Comparison of ENCODE assay signal across 32 cellular contexts in genomic region chr2:173751245-173751975, GRCh38.
"Had no signal": no experiment of that assay in that cellular context is flagged by ENCODE, and none has a peak within 500 bp of the region (broad histone marks: within the 10 kb centered on the region; RNA-seq: fewer than 3 reads in every experiment).

No MANE protein-coding gene starts in this region.

- H3K27ac ChIP-seq: colonic mucosa, esophagus squamous epithelium, heart right ventricle, psoas muscle, sigmoid colon, thoracic aorta, tibial nerve, upper lobe of left lung had no signal

- H3K4me1 ChIP-seq: colonic mucosa, psoas muscle, sigmoid colon had no signal

- H3K36me3 ChIP-seq: colonic mucosa, esophagus squamous epithelium, heart right ventricle, sigmoid colon, thoracic aorta, tibial nerve, upper lobe of left lung had no signal

- H3K9me3 ChIP-seq: colonic mucosa, esophagus squamous epithelium, heart right ventricle, mucosa of descending colon, psoas muscle, sigmoid colon, thoracic aorta, tibial nerve, upper lobe of left lung had no signal

- H3K9me3 Mint-ChIP-seq: dendritic cell treated with granulocyte-macrophage colony-stimulating factor and Interleukin-4, amounts not matched to agents 40 ng/mL and 50 ng/mL, for 4 days; memory B cell; mesothelial cell of epicardium; natural killer cell treated with Interleukin-12 subunit alpha and Interleukin-12 subunit beta and Interleukin-15 and Interleukin-18, amount 100 ng/mL, for 72 hours; neural crest cell; stimulated activated effector memory CD8-positive, alpha-beta T cell treated with anti-CD3 and anti-CD28 coated beads, Interleukin-12 subunit alpha, Interleukin-12 subunit beta, amount 100 ng/mL, for 72 hours had no signal

- ATAC-seq: left lobe of liver; mucosa of descending colon; stimulated activated naive CD8-positive, alpha-beta T cell treated with anti-CD3 and anti-CD28 coated beads, Interleukin-15, Interleukin-2, amounts not matched to agents 100 U/mL and 50 U/mL, for 24 hours had no signal

- FAIRE-seq: endometrium, kidney, urothelium cell line had no signal

- H3K27me3 ChIP-seq: colonic mucosa, sigmoid colon, upper lobe of left lung had no signal

- H3K4me1 Mint-ChIP-seq: memory B cell; naive B cell; stimulated activated effector memory CD8-positive, alpha-beta T cell treated with anti-CD3 and anti-CD28 coated beads, Interleukin-12 subunit alpha, Interleukin-12 subunit beta, amount 100 ng/mL, for 72 hours had no signal

- DNase-seq: colonic mucosa; effector memory CD4-positive, alpha-beta T cell; erythroblast; esophagus squamous epithelium; foreskin melanocyte; glutamatergic neuron; heart right ventricle; hippocampal formation; kidney; mucosa of descending colon; naive B cell; nucleus accumbens; psoas muscle; right cardiac atrium; sigmoid colon; stimulated activated CD4-positive, alpha-beta T cell treated with anti-CD3 and anti-CD28 coated beads, Interleukin-2, amount 100 ng/mL, for 24 hours; stimulated activated CD4-positive, alpha-beta T cell treated with anti-CD3 and anti-CD28 coated beads, Interleukin-4, amount 100 ng/mL, for 24 hours; stimulated activated naive CD8-positive, alpha-beta T cell treated with anti-CD3 and anti-CD28 coated beads, Interleukin-15, Interleukin-2, amounts not matched to agents 100 U/mL and 50 U/mL, for 24 hours; substantia nigra; upper lobe of left lung had no signal

- H3K36me3 Mint-ChIP-seq: memory B cell; mesothelial cell of epicardium; naive B cell; natural killer cell treated with Interleukin-12 subunit alpha and Interleukin-12 subunit beta and Interleukin-15 and Interleukin-18, amount 100 ng/mL, for 72 hours; stimulated activated effector memory CD8-positive, alpha-beta T cell treated with anti-CD3 and anti-CD28 coated beads, Interleukin-12 subunit alpha, Interleukin-12 subunit beta, amount 100 ng/mL, for 72 hours had no signal

- H3K27ac Mint-ChIP-seq: dendritic cell treated with granulocyte-macrophage colony-stimulating factor and Interleukin-4, amounts not matched to agents 40 ng/mL and 50 ng/mL, for 4 days; memory B cell; mesothelial cell of epicardium; natural killer cell treated with Interleukin-12 subunit alpha and Interleukin-12 subunit beta and Interleukin-15 and Interleukin-18, amount 100 ng/mL, for 72 hours; stimulated activated effector memory CD8-positive, alpha-beta T cell treated with anti-CD3 and anti-CD28 coated beads, Interleukin-12 subunit alpha, Interleukin-12 subunit beta, amount 100 ng/mL, for 72 hours had no signal

- H3K4me3 ChIP-seq: colonic mucosa, esophagus squamous epithelium, heart right ventricle, lung, mucosa of descending colon, psoas muscle, sigmoid colon, thoracic aorta, tibial nerve, upper lobe of left lung had no signal

- H3K4me3 Mint-ChIP-seq: dendritic cell treated with granulocyte-macrophage colony-stimulating factor and Interleukin-4, amounts not matched to agents 40 ng/mL and 50 ng/mL, for 4 days; memory B cell; mesothelial cell of epicardium; naive B cell; natural killer cell treated with Interleukin-12 subunit alpha and Interleukin-12 subunit beta and Interleukin-15 and Interleukin-18, amount 100 ng/mL, for 72 hours; neural crest cell; stimulated activated effector memory CD8-positive, alpha-beta T cell treated with anti-CD3 and anti-CD28 coated beads, Interleukin-12 subunit alpha, Interleukin-12 subunit beta, amount 100 ng/mL, for 72 hours had no signal
